ENCODE assay signal across 2 cellular contexts in genomic region chr17:48107137-48108055, GRCh38.
TF ChIP-seq lines count a peak whose summit lies in the region.

Gene SNX11, plus strand, starts transcription at chr17:48107766. Its CDS starts 4,278 bp downstream, at chr17:48112044.

TF ChIP-seq in A549, 52 proteins besides CTCF, POLR2A, EP300 and RAD21 (continued from another document):
- TF ChIP-seq ATOH8 (CRISPR knock-in tag; IDR thresholded peaks at IDR 0.05; ENCODE audit: low read depth) (no peak), TFCP2L1 (CRISPR knock-in tag; IDR thresholded peaks at IDR 0.05) (no peak), RFX5 (IDR thresholded peaks at IDR 0.05) (peak; percentile 52; the same call in 1 of the 2 replicates), MAZ (IDR thresholded peaks at IDR 0.05; ENCODE audit: borderline replicate concordance, low read depth, low read length) (peak; percentile 41; the same call in 1 of the 2 replicates), ELK1 (IDR thresholded peaks at IDR 0.05; ENCODE audit: low read depth, low read length) (no peak), CHD2 (IDR thresholded peaks at IDR 0.05; ENCODE audit: low read length, partially characterized antibody) (peak; percentile 6), PBX3 (IDR thresholded peaks at IDR 0.05) (peak; percentile 23; the same call in 1 of the 2 replicates), KDM1A (IDR thresholded peaks at IDR 0.05; ENCODE audit: low read depth) (0 out of 2 replicates have a peak, but pooled peaks have one; percentile 13), MAX (IDR thresholded peaks at IDR 0.05) (0 out of 2 replicates have a peak, but pooled peaks have one; percentile 47), PHF8 (IDR thresholded peaks at IDR 0.05; ENCODE audit: borderline replicate concordance, low read depth) (peak; percentile 71; the same call in 1 of the 2 replicates), RARB (CRISPR knock-in tag; IDR thresholded peaks at IDR 0.05) (no peak), E2F6 (IDR thresholded peaks at IDR 0.05; ENCODE audit: borderline replicate concordance, low read depth) (peak; percentile 53; the same call in 1 of the 2 replicates), CHD4 (IDR thresholded peaks at IDR 0.05; ENCODE audit: borderline replicate concordance) (no peak), BHLHE40 (IDR thresholded peaks at IDR 0.05; ENCODE audit: low read depth, low read length) (no peak), TP53 (CRISPR knock-in tag; IDR thresholded peaks at IDR 0.05) (no peak)

TF ChIP-seq in K562, 482 proteins besides CTCF, POLR2A, EP300 and RAD21 (continued from another document and continues in another):
- TF ChIP-seq PATZ1 (CRISPR knock-in tag; IDR thresholded peaks at IDR 0.05; ENCODE audit: borderline replicate concordance) (no peak), SRSF9 (IDR thresholded peaks at IDR 0.05; ENCODE audit: borderline replicate concordance, low read depth, low read length) (no peak), ATF4 (CRISPR knock-in tag; IDR thresholded peaks at IDR 0.05) (no peak), NR0B1 (IDR thresholded peaks at IDR 0.05; ENCODE audit: partially characterized antibody) (no peak), ATF2 (CRISPR knock-in tag; IDR thresholded peaks at IDR 0.05) (no peak), ZNF639 (CRISPR knock-in tag; conservative IDR thresholded peaks at IDR 0.05 in 1 of 2, IDR thresholded peaks at IDR 0.05 in 1 of 2) (peak in 1 of 2 experiments; percentile 96; a peak in 2 of 4 replicates), XRCC3 (IDR thresholded peaks at IDR 0.05) (no peak), ETV5 (CRISPR knock-in tag; IDR thresholded peaks at IDR 0.05; ENCODE audit: low read depth) (peak; percentile 59), RCOR1 (IDR thresholded peaks at IDR 0.05; ENCODE audit: borderline replicate concordance in 1 of 2, low read depth in 2 of 2, low read length in 2 of 2) (peak in 1 of 2 experiments; percentile 2; a peak in 2 of 4 replicates), ELF1 (tag; IDR thresholded peaks at IDR 0.05) (peak; percentile 77), GABPA (tag; conservative IDR thresholded peaks at IDR 0.05; ENCODE audit: low read depth) (peak; percentile 94), CBX3 (IDR thresholded peaks at IDR 0.05; ENCODE audit: borderline replicate concordance in 1 of 2, low read length in 2 of 2) (no peak), TAF1 (IDR thresholded peaks at IDR 0.05; ENCODE audit: control insufficient read depth, extremely low read depth, insufficient read depth, low read length, severe bottlenecking) (peak; percentile 55), ZKSCAN3 (CRISPR knock-in tag; IDR thresholded peaks at IDR 0.05) (no peak), ZNF3 (CRISPR knock-in tag; IDR thresholded peaks at IDR 0.05) (no peak), DMBX1 (CRISPR knock-in tag; IDR thresholded peaks at IDR 0.05; ENCODE audit: borderline replicate concordance) (no peak), ZBTB2 (IDR thresholded peaks at IDR 0.05) (no peak), MED1 (CRISPR knock-in tag; IDR thresholded peaks at IDR 0.05; ENCODE audit: borderline replicate concordance) (no peak), NONO (IDR thresholded peaks at IDR 0.05; ENCODE audit: low read depth in 2 of 2, low read length in 1 of 2) (0 out of 4 replicates have a peak, but pooled peaks of 1 of the 2 experiments have one; percentile 32), FOXP1 (CRISPR knock-in tag; IDR thresholded peaks at IDR 0.05) (no peak), ZNF311 (CRISPR knock-in tag; IDR thresholded peaks at IDR 0.05) (no peak), NCOA4 (IDR thresholded peaks at IDR 0.05; ENCODE audit: partially characterized antibody) (no peak), CHD7 (IDR thresholded peaks at IDR 0.05; ENCODE audit: low read depth, low read length) (no peak)
